ENCODE assay signal across 10 cellular contexts in genomic region chr22:50576070-50576469, GRCh38. TPM values are rescaled to one million over a fixed set of nuclear protein-coding genes. Genes with fewer than 3 reads are reported as not detected.
DNase-seq lines count a peak whose midpoint lies in the region; ATAC-seq and TF ChIP-seq lines count a peak whose summit lies in the region.
"Had no signal": no experiment of that assay in that cellular context is flagged by ENCODE, and none has a peak within 500 bp of the region (broad histone marks: within the 10 kb centered on the region; RNA-seq: fewer than 3 reads in every experiment).

No MANE protein-coding gene starts in this region.

- ATAC-seq in GM21515 (IDR thresholded peaks at IDR 0.05; ENCODE audit: unreplicated experiment) = no peak

- H3K27ac Mint-ChIP-seq in progenitor cell of endocrine pancreas = peak overlapping the region; percentile 38
- H3K27ac Mint-ChIP-seq: activated T-cell treated with anti-CD3 and anti-CD28 coated beads, Interleukin-2, amount 50 U/mL, for 24 hours; B cell had no signal

- H3K9me3 Mint-ChIP-seq in progenitor cell of endocrine pancreas (ENCODE audit: low read depth) = no peaks in the 10 kb centered on the region
- H3K9me3 Mint-ChIP-seq: activated T-cell treated with anti-CD3 and anti-CD28 coated beads, Interleukin-2, amount 50 U/mL, for 24 hours had no signal

- H3K27me3 Mint-ChIP-seq in progenitor cell of endocrine pancreas = no peaks in the 10 kb centered on the region
- H3K27me3 Mint-ChIP-seq: activated T-cell treated with anti-CD3 and anti-CD28 coated beads, Interleukin-2, amount 50 U/mL, for 24 hours; B cell had no signal

- no peak overlapping the region for H3K4me3 Mint-ChIP-seq in progenitor cell of endocrine pancreas (ENCODE audit: low read depth)
- H3K4me3 Mint-ChIP-seq: activated T-cell treated with anti-CD3 and anti-CD28 coated beads, Interleukin-2, amount 50 U/mL, for 24 hours; B cell had no signal

- H3K36me3 Mint-ChIP-seq in progenitor cell of endocrine pancreas (ENCODE audit: insufficient read depth) = peaks cover 5% of the 10 kb centered on the region

- no peaks in the 10 kb centered on the region for H3K4me1 Mint-ChIP-seq in progenitor cell of endocrine pancreas (ENCODE audit: low read depth)

- DNase-seq in NCI-H2227 (lab: John Stamatoyannopoulos, UW; ENCODE audit: unreplicated experiment) = peak; percentile 35
- no peak for DNase-seq in NCI-H2227 treated with DMSO at 0.1 percent for 48 hours (lab: John Stamatoyannopoulos, UW)
- DNase-seq in NCI-H82 (lab: John Stamatoyannopoulos, UW) = peak; percentile 96
- peak; percentile 72 to 87 for DNase-seq in dermis microvascular lymphatic vessel endothelial cell (ENCODE audit: low read depth in 2 of 2)
- DNase-seq in progenitor cell of endocrine pancreas (ENCODE audit: low spot score, unreplicated experiment) = no peak
- DNase-seq in AG20443 (ENCODE audit: low spot score) = no peak
- DNase-seq in activated T-cell treated with anti-CD3 and anti-CD28 coated beads, Interleukin-2, amount 50 U/mL, for 1 hour = no peak
- DNase-seq: activated T-cell treated with anti-CD3 and anti-CD28 coated beads, Interleukin-2, amount 50 U/mL, for 24 hours had no signal

- TF ChIP-seq CTCF in progenitor cell of endocrine pancreas (IDR thresholded peaks at IDR 0.05; ENCODE audit: unreplicated experiment) = no peak

RNA-seq across cellular contexts. Expression of gene CPT1B, which starts 2.2 kb away (rescaled TPM):
- total RNA-seq in dermis microvascular lymphatic vessel endothelial cell = 0.77 and 4.3 TPM in 2 replicates
- 129 and 136 TPM in 2 replicates for total RNA-seq in progenitor cell of endocrine pancreas

RNA-seq across cellular contexts. Expression of gene CHKB, which starts 6.6 kb away (rescaled TPM):
- total RNA-seq in dermis microvascular lymphatic vessel endothelial cell (18.0 and 41.3 TPM in 2 replicates), progenitor cell of endocrine pancreas (124 and 132 TPM in 2 replicates)

RNA-seq across cellular contexts. Expression of gene SYCE3, which starts 13.4 kb away (rescaled TPM):
- total RNA-seq in dermis microvascular lymphatic vessel endothelial cell (not detected in 2 replicates), progenitor cell of endocrine pancreas (not detected in 2 replicates)
- total RNA-seq: B cell had no signal

RNA-seq across cellular contexts. Expression of gene MAPK8IP2, which starts 24.5 kb away (rescaled TPM):
- 0.13 and 0.25 TPM in 2 replicates for total RNA-seq in dermis microvascular lymphatic vessel endothelial cell
- total RNA-seq in progenitor cell of endocrine pancreas = 6.4 and 7.7 TPM in 2 replicates

RNA-seq across cellular contexts. Expression of gene KLHDC7B, which starts 30.4 kb away (rescaled TPM):
- not detected in 2 replicates for total RNA-seq in dermis microvascular lymphatic vessel endothelial cell
- total RNA-seq in progenitor cell of endocrine pancreas = not detected in 2 replicates

Comparison
In these comparisons a context has a peak if more than half of its experiments do, and no peak if none do; other contexts are left out.
1. DNase-seq: peak in NCI-H2227 (single experiment), NCI-H82 (single experiment) and dermis microvascular lymphatic vessel endothelial cell (2 of 2); none in NCI-H2227 treated with DMSO at 0.1 percent for 48 hours (single experiment), progenitor cell of endocrine pancreas (single experiment), AG20443 (single experiment) and activated T-cell treated with anti-CD3 and anti-CD28 coated beads, Interleukin-2, amount 50 U/mL, for 1 hour (single experiment).
2. RNA of gene CPT1B, which starts 2.2 kb away (total RNA-seq): 129 to 136 TPM in progenitor cell of endocrine pancreas; 0.77 to 4.3 TPM in dermis microvascular lymphatic vessel endothelial cell; every median in the first group is over 10 times any median in the second.